17 cellular contexts compared by ENCODE assay signal in genomic region chr18:58361212-58361611, GRCh38.
DNase-seq lines count a peak whose midpoint lies in the region; FAIRE-seq and TF ChIP-seq lines count a peak whose summit lies in the region.
"Had no signal": no experiment of that assay in that cellular context is flagged by ENCODE, and none has a peak within 500 bp of the region (broad histone marks: within the 10 kb centered on the region; RNA-seq: fewer than 3 reads in every experiment).

No MANE protein-coding gene starts in this region.

- CTCF ChIA-PET in mammary epithelial cell (lab: Charles Lee; ENCODE audit: low non-redundant PET), result no interaction called here

- peaks cover 17% of the 10 kb centered on the region for H3K79me2 ChIP-seq in mammary epithelial cell (ENCODE audit: insufficient read depth, low read length)

- H3K9ac ChIP-seq in mammary epithelial cell (ENCODE audit: insufficient read depth, low read length) (no peak overlapping the region), skeletal muscle satellite cell (ENCODE audit: low read depth, low read length) (peak overlapping the region; percentile 80)

- no peaks in the 10 kb centered on the region for H4K20me1 ChIP-seq in mammary epithelial cell (ENCODE audit: insufficient read depth, low read length)

- FAIRE-seq in GM12892 (lab: Jason Lieb, UNC), result peak; percentile 71
- FAIRE-seq in D721Med (lab: Jason Lieb, UNC), result no peak

- no TSS peak for BruUV-seq in mammary epithelial cell (replicated peaks; lab: Mats Ljungman, UMichigan)

- 98% methylated on average over 5 of the region's 5 CpGs for WGBS in mammary epithelial cell (ENCODE audit: low coverage, missing lambda C conversion rate)

- TF ChIP-seq CTCF in mammary epithelial cell (conservative IDR thresholded peaks at IDR 0.05 in 1 of 2, IDR thresholded peaks at IDR 0.05 in 1 of 2; ENCODE audit: extremely low read depth in 1 of 2, insufficient read depth in 1 of 2, low read depth in 1 of 2, low read length in 2 of 2) (no peak), left ventricle myocardium inferior (IDR thresholded peaks at IDR 0.05; ENCODE audit: borderline replicate concordance) (no peak), D721Med (IDR thresholded peaks at IDR 0.05; ENCODE audit: insufficient read depth, missing control alignments) (no peak)

- H3K4me3 ChIP-seq in mammary epithelial cell (replicated peaks in 1 of 3; ENCODE audit: insufficient read depth in 1 of 3, low read depth in 2 of 3, low read length in 3 of 3), result no peak overlapping the region
- H3K4me3 ChIP-seq in left ventricle myocardium inferior, result peak overlapping the region; percentile 13
- peak overlapping the region; percentile 45 for H3K4me3 ChIP-seq in skeletal muscle satellite cell (ENCODE audit: low read length)
- H3K4me3 ChIP-seq: HAP-1 had no signal

- intact Hi-C loops in mammary epithelial cell (cut with micrococcal nuclease) (no loop called here), left ventricle myocardium inferior (cut with micrococcal nuclease) (no loop called here)

- no peaks in the 10 kb centered on the region for H3K27me3 ChIP-seq in mammary epithelial cell (ENCODE audit: insufficient read depth, low read length)
- H3K27me3 ChIP-seq in left ventricle myocardium inferior (ENCODE audit: low read depth), result no peaks in the 10 kb centered on the region
- no peaks in the 10 kb centered on the region for H3K27me3 ChIP-seq in skeletal muscle satellite cell (ENCODE audit: control insufficient read depth, insufficient read depth, low read length)

- no peak for DNase-seq in GM12892 (ENCODE audit: insufficient read length)
- no peak for DNase-seq in mammary epithelial cell
- DNase-seq in left ventricle myocardium inferior, result no peak
- DNase-seq in NOMO-1 treated with dmso at 0.1 percent for 144 hours (lab: John Stamatoyannopoulos, UW; ENCODE audit: unreplicated experiment), result no peak
- DNase-seq in NCI-H524 treated with DMSO at 0.1 percent for 48 hours (lab: John Stamatoyannopoulos, UW), result no peak
- DNase-seq in LoVo (ENCODE audit: low spot score), result no peak
- no peak for DNase-seq in D721Med (ENCODE audit: insufficient read length, low spot score)
- DNase-seq: activated CD4-positive, CD25-positive, alpha-beta regulatory T cell; activated naive CD4-positive, alpha-beta T cell; central memory CD4-positive, alpha-beta T cell; DMS79 treated with DMSO at 0.1 percent for 48 hours; erythroblast; NCI-H1436 treated with DMSO at 0.1 percent for 48 hours; stimulated activated naive CD8-positive, alpha-beta T cell treated with anti-CD3 and anti-CD28 coated beads, Interleukin-15, amount 100 ng/mL, for 72 hours; SW 1271 had no signal

- H3K36me3 ChIP-seq in mammary epithelial cell (ENCODE audit: insufficient read depth, low read length) (peaks cover 24% of the 10 kb centered on the region), left ventricle myocardium inferior (peaks cover 45% of the 10 kb centered on the region), skeletal muscle satellite cell (ENCODE audit: insufficient read depth, low read length) (peaks cover 3% of the 10 kb centered on the region)
- H3K36me3 ChIP-seq: HAP-1 had no signal

- H3K4me1 ChIP-seq in mammary epithelial cell (ENCODE audit: insufficient read depth, low read length) (peaks cover 43% of the 10 kb centered on the region), left ventricle myocardium inferior (peaks cover 23% of the 10 kb centered on the region), skeletal muscle satellite cell (ENCODE audit: control insufficient read depth, insufficient read depth, low read length) (peaks cover 62% of the 10 kb centered on the region)
- H3K4me1 ChIP-seq: HAP-1 had no signal

- TF ChIP-seq POLR2A in GM12892 (IDR thresholded peaks at IDR 0.05; ENCODE audit: low read depth, low read length), result no peak

- H3K9me3 ChIP-seq in mammary epithelial cell (replicated peaks; ENCODE audit: insufficient read depth, low read length), result no peaks in the 10 kb centered on the region
- H3K9me3 ChIP-seq in left ventricle myocardium inferior (replicated peaks), result no peaks in the 10 kb centered on the region
- H3K9me3 ChIP-seq in skeletal muscle satellite cell (replicated peaks; ENCODE audit: low read length), result no peaks in the 10 kb centered on the region
- H3K9me3 ChIP-seq: HAP-1 had no signal

- H3K27ac ChIP-seq in mammary epithelial cell (ENCODE audit: insufficient read depth, low read depth, low read length) (peak overlapping the region; percentile 93), left ventricle myocardium inferior (replicated peaks) (peak overlapping the region; percentile 47)

- no peak overlapping the region for H2AFZ ChIP-seq in mammary epithelial cell (ENCODE audit: low read depth, low read length)

- dilution Hi-C loops in mammary epithelial cell (cut with HindIII; ENCODE audit: low sequenced_read_pairs), result no loop called here

- H3K4me2 ChIP-seq in mammary epithelial cell (ENCODE audit: insufficient read depth, low read depth, low read length) (no peak overlapping the region), skeletal muscle satellite cell (ENCODE audit: low read length) (peak overlapping the region; percentile 63)

- in situ Hi-C loops in mammary epithelial cell (cut with MboI; ENCODE audit: low sequenced_read_pairs in 2 of 2), result no loop called here

Comparison
In these comparisons a context has a peak if more than half of its experiments do, and no peak if none do; other contexts are left out.
1. H3K4me3 ChIP-seq: peak in left ventricle myocardium inferior (single experiment) and skeletal muscle satellite cell (single experiment); none in mammary epithelial cell (0 of 3).